11 cellular contexts compared by ENCODE assay signal in genomic region chr6:33583591-33584155, GRCh38. TPM values are rescaled to one million over a fixed set of nuclear protein-coding genes. Genes with fewer than 3 reads are reported as not detected.
DNase-seq lines count a peak whose midpoint lies in the region; ATAC-seq and TF ChIP-seq lines count a peak whose summit lies in the region.
"Had no signal": no experiment of that assay in that cellular context is flagged by ENCODE, and none has a peak within 500 bp of the region (broad histone marks: within the 10 kb centered on the region; RNA-seq: fewer than 3 reads in every experiment).

No MANE protein-coding gene starts in this region.

- H3K27me3 ChIP-seq in DND-41 (ENCODE audit: insufficient read depth, low read length, poor library complexity) (no peaks in the 10 kb centered on the region), Peyer's patch (no peaks in the 10 kb centered on the region), esophagus squamous epithelium (no peaks in the 10 kb centered on the region)

- 77 to 90% methylated on average over 3 to 4 of the region's 8 CpGs for WGBS in esophagus squamous epithelium, 2 donors

- H3K4me1 ChIP-seq in DND-41 (ENCODE audit: insufficient read depth, low read length) (peaks cover 34% of the 10 kb centered on the region), Peyer's patch (peaks cover 0 to 28% (median 9%) of the 10 kb centered on the region in 4 donors), esophagus squamous epithelium (peaks cover 21 to 36% (median 25%) of the 10 kb centered on the region in 3 donors)

- intact Hi-C loops in esophagus squamous epithelium (cut with DNase I), result loop anchor here (10.0 kb wide), 1 partner anchor 51 kb away; no protein-coding TSS in a partner anchor

- TF ChIP-seq POLR2A in Peyer's patch (IDR thresholded peaks at IDR 0.05) (no peak), esophagus squamous epithelium (IDR thresholded peaks at IDR 0.05) (no peak)

- no peak for DNase-seq in AG09309 (ENCODE audit: low read depth)
- DNase-seq in DND-41, result peak; percentile 30
- no peak for DNase-seq in Peyer's patch
- DNase-seq in fibroblast of the aortic adventitia (ENCODE audit: low read depth), result no peak
- DNase-seq in SW 1271 (lab: John Stamatoyannopoulos, UW), result no peak
- DNase-seq in NCI-H748 (lab: John Stamatoyannopoulos, UW; ENCODE audit: unreplicated experiment), result no peak
- DNase-seq in esophagus squamous epithelium (lab: John Stamatoyannopoulos, UW), result no peak
- no peak for DNase-seq in KG1 (lab: John Stamatoyannopoulos, UW)
- DNase-seq: activated CD8-positive, alpha-beta memory T cell treated with anti-CD3 and anti-CD28 coated beads, Interleukin-2, amount 50 U/mL, for 4 hours; erythroblast; NCI-H2029 had no signal

- H3K4me2 ChIP-seq in DND-41 (ENCODE audit: insufficient read depth, low read length), result no peak overlapping the region

- H3K9me3 ChIP-seq in DND-41 (ENCODE audit: insufficient read depth, low read length, severe bottlenecking) (no peaks in the 10 kb centered on the region), Peyer's patch (no peaks in the 10 kb centered on the region), esophagus squamous epithelium (no peaks in the 10 kb centered on the region)

- H3K36me3 ChIP-seq in DND-41 (ENCODE audit: insufficient read depth, low read length), result no peaks in the 10 kb centered on the region; the same call in 1 of the 2 replicates
- no peaks in the 10 kb centered on the region for H3K36me3 ChIP-seq in Peyer's patch
- H3K36me3 ChIP-seq in esophagus squamous epithelium, result no peaks in the 10 kb centered on the region

- H3K79me2 ChIP-seq in DND-41 (ENCODE audit: insufficient read depth, low read length), result peaks cover 13% of the 10 kb centered on the region

- H3K4me3 ChIP-seq in AG09309 (ENCODE audit: control insufficient read depth, low read depth, low read length) (no peak overlapping the region), DND-41 (ENCODE audit: low read depth in 1 of 2, low read length in 2 of 2) (no peak overlapping the region), Peyer's patch (no peak overlapping the region), fibroblast of the aortic adventitia (ENCODE audit: low read depth, low read length) (no peak overlapping the region), esophagus squamous epithelium (no peak overlapping the region)

- TF ChIP-seq CTCF in AG09309 (IDR thresholded peaks at IDR 0.05; ENCODE audit: control insufficient read depth, insufficient read depth, low read depth, low read length, missing control alignments), result peak; percentile 61
- peak; percentile 51 for TF ChIP-seq CTCF in DND-41 (IDR thresholded peaks at IDR 0.05; ENCODE audit: borderline replicate concordance, extremely low read depth, low read length, poor library complexity, severe bottlenecking)
- TF ChIP-seq CTCF in Peyer's patch (IDR thresholded peaks at IDR 0.05), result peak in 4 of 6 experiments; percentile 4 to 35 (median 26)
- TF ChIP-seq CTCF in fibroblast of the aortic adventitia (IDR thresholded peaks at IDR 0.05; ENCODE audit: insufficient read depth, low read length), result peak; percentile 38
- TF ChIP-seq CTCF in esophagus squamous epithelium (IDR thresholded peaks at IDR 0.05), result peak in 3 of 6 experiments; percentile 18 to 48 (median 23)

- H3K9ac ChIP-seq in DND-41 (ENCODE audit: low read depth, low read length), result no peak overlapping the region

- no peaks in the 10 kb centered on the region for H4K20me1 ChIP-seq in DND-41 (ENCODE audit: insufficient read depth, low read length)

- H3K27ac ChIP-seq in DND-41 (ENCODE audit: low read length), result no peak overlapping the region
- H3K27ac ChIP-seq in Peyer's patch, result no peak overlapping the region
- no peak overlapping the region for H3K27ac ChIP-seq in esophagus squamous epithelium

- no peak overlapping the region for H2AFZ ChIP-seq in DND-41 (ENCODE audit: low read depth, low read length)

- no peak for ATAC-seq in DND-41 (ENCODE audit: insufficient read depth, low read depth)

RNA-seq across cellular contexts. Expression of gene BAK1, which starts 3.6 kb away (rescaled TPM):
- 10 to 100 TPM; 28.9 to 71.7 (median 66.3) TPM for total RNA-seq in Peyer's patch
- 5.2 and 9.9 TPM in 2 replicates for total RNA-seq in fibroblast of the aortic adventitia (ENCODE audit: low replicate concordance)
- 10 to 100 TPM; 14.3 to 26.2 (median 20.0) TPM for total RNA-seq in esophagus squamous epithelium

RNA-seq across cellular contexts. Expression of gene ITPR3, which starts 37.4 kb away (rescaled TPM):
- total RNA-seq in Peyer's patch (100 to 1,000 TPM; 139 to 250 (median 182) TPM), fibroblast of the aortic adventitia (ENCODE audit: low replicate concordance) (13.4 and 91.2 TPM in 2 replicates), esophagus squamous epithelium (10 to 100 TPM; 21.8 to 39.2 (median 35.3) TPM)
